22 cellular contexts compared by ENCODE assay signal in genomic region chr3:157040456-157040855, GRCh38.
DNase-seq lines count a peak whose midpoint lies in the region; ATAC-seq, FAIRE-seq and TF ChIP-seq lines count a peak whose summit lies in the region.
"Had no signal": no experiment of that assay in that cellular context is flagged by ENCODE, and none has a peak within 500 bp of the region (broad histone marks: within the 10 kb centered on the region; RNA-seq: fewer than 3 reads in every experiment).

No MANE protein-coding gene starts in this region.

- no peak for TF ChIP-seq RAD21 in GM12878 (IDR thresholded peaks at IDR 0.05; ENCODE audit: insufficient read depth, low read depth, low read length)

- intact Hi-C loops in GM12878 (cut with micrococcal nuclease; ENCODE audit: unreplicated experiment) = no loop called here

- TF ChIP-seq CTCF in HEK293 (tag by site-specific recombination; IDR thresholded peaks at IDR 0.05) = no peak
- TF ChIP-seq CTCF in GM12878 (IDR thresholded peaks at IDR 0.05 in 2 of 3, conservative IDR thresholded peaks at IDR 0.05 in 1 of 3; ENCODE audit: control insufficient read depth in 2 of 3, extremely low read depth in 1 of 3, insufficient read depth in 1 of 3, low read depth in 3 of 3, low read length in 3 of 3) = no peak
- no peak for TF ChIP-seq CTCF in endothelial cell (IDR thresholded peaks at IDR 0.05; ENCODE audit: unreplicated experiment)

- POLR2A ChIA-PET in HEK293 (lab: Yijun Ruan, JAX) = no interaction called here
- POLR2A ChIA-PET in GM12878 (lab: Charles Lee) = no interaction called here
- POLR2A ChIA-PET in activated CD4-positive, alpha-beta memory T cell treated with anti-CD3 and anti-CD28 coated beads, Interleukin-2, amount 10 ng/mL, durations not matched to agents 7 days and 5 days (lab: Charles Lee) = no interaction called here

- DNase-seq in Ammon's horn (ENCODE audit: low spot score) = peak; percentile 7
- no peak for DNase-seq in GM12878 (ENCODE audit: low read depth, low spot score)
- DNase-seq in superior temporal gyrus (ENCODE audit: extremely low spot score) = peak; percentile 34
- no peak for DNase-seq in endothelial cell (ENCODE audit: low spot score)
- DNase-seq in activated CD4-positive, alpha-beta memory T cell treated with anti-CD3 and anti-CD28 coated beads, Interleukin-2, amount 10 ng/mL, durations not matched to agents 7 days and 5 days = no peak
- DNase-seq in SIG-M5 (lab: John Stamatoyannopoulos, UW) = no peak
- DNase-seq: BE2C; CD4-positive, alpha-beta T cell; CD8-positive, alpha-beta memory T cell; DMS 273 treated with DMSO at 0.1 percent for 48 hours; DMS79; EL; GF-D8; H9; HFFc6 had no signal

- FAIRE-seq in GM12878 (lab: Jason Lieb, UNC) = no peak
- FAIRE-seq: A204.1, D721Med had no signal

- H3K9me3 Mint-ChIP-seq in endothelial cell (ENCODE audit: unreplicated experiment) = no peaks in the 10 kb centered on the region
- H3K9me3 Mint-ChIP-seq in activated CD4-positive, alpha-beta memory T cell treated with anti-CD3 and anti-CD28 coated beads, Interleukin-2, amount 10 ng/mL, durations not matched to agents 7 days and 5 days = peaks cover under 1% of the 10 kb centered on the region
- H3K9me3 Mint-ChIP-seq: CD4-positive, alpha-beta T cell; GM23338; H9; HFFc6 had no signal

- no TSS peak for BruUV-seq in GM12878 (replicated peaks; lab: Mats Ljungman, UMichigan)

- SMC1A ChIA-PET in GM12878 (lab: Charles Lee; ENCODE audit: uncharacterized antibody, unreplicated experiment) = interaction anchor here (0.8 kb wide), 1 partner anchor 10 kb away, joined by 3 read pairs; no protein-coding TSS in a partner anchor

- peaks cover 2% of the 10 kb centered on the region for H3K27me3 Mint-ChIP-seq in endothelial cell (ENCODE audit: unreplicated experiment)
- H3K27me3 Mint-ChIP-seq in activated CD4-positive, alpha-beta memory T cell treated with anti-CD3 and anti-CD28 coated beads, Interleukin-2, amount 10 ng/mL, durations not matched to agents 7 days and 5 days = peaks cover 31% of the 10 kb centered on the region

- TF ChIP-seq POLR2A in GM12878 (IDR thresholded peaks at IDR 0.05; ENCODE audit: low read depth, low read length) = no peak

- no peak overlapping the region for H3K4me2 ChIP-seq in GM12878 (ENCODE audit: control insufficient read depth, insufficient read depth)
- H3K4me2 ChIP-seq: BLaER1 treated with 17β-estradiol and CSF1 and Interleukin-3, amounts not matched to agents 10 nM and 100 nM; GM23338 had no signal

- H3K79me2 ChIP-seq in GM12878 (ENCODE audit: control insufficient read depth, insufficient read depth, low read length) = no peaks in the 10 kb centered on the region

- no peak overlapping the region for H3K27ac Mint-ChIP-seq in endothelial cell (ENCODE audit: unreplicated experiment)
- H3K27ac Mint-ChIP-seq in activated CD4-positive, alpha-beta memory T cell treated with anti-CD3 and anti-CD28 coated beads, Interleukin-2, amount 10 ng/mL, durations not matched to agents 7 days and 5 days = no peak overlapping the region
- H3K27ac Mint-ChIP-seq: CD14-positive monocyte; CD4-positive, alpha-beta T cell; GM23338; HFFc6 had no signal

- no peak for TF ChIP-seq EP300 in GM12878 (IDR thresholded peaks at IDR 0.05; ENCODE audit: borderline replicate concordance in 1 of 2, control insufficient read depth in 1 of 2, low read depth in 2 of 2, low read length in 2 of 2)

- no peak overlapping the region for H3K4me3 Mint-ChIP-seq in endothelial cell (ENCODE audit: unreplicated experiment)
- H3K4me3 Mint-ChIP-seq in activated CD4-positive, alpha-beta memory T cell treated with anti-CD3 and anti-CD28 coated beads, Interleukin-2, amount 10 ng/mL, durations not matched to agents 7 days and 5 days = no peak overlapping the region
- H3K4me3 Mint-ChIP-seq: CD14-positive monocyte; CD4-positive, alpha-beta T cell; CD8-positive, alpha-beta memory T cell; GM23338; H9; HFFc6 had no signal

- H3K9me3 ChIP-seq in HEK293 (ENCODE audit: control insufficient read depth, insufficient read depth, low read depth, low read length) (no peaks in the 10 kb centered on the region), GM12878 (replicated peaks; ENCODE audit: control insufficient read depth, insufficient read depth, low read length) (peaks cover 2% of the 10 kb centered on the region; the same call in 2 of the 3 replicates)
- H3K9me3 ChIP-seq: BE2C had no signal

- ATAC-seq in GM12878 = no peak
- ATAC-seq: GM23338, HCT116 had no signal

- 0 out of 2 replicates have a peak overlapping the region, but pooled peaks have one; percentile 2 for H2AFZ ChIP-seq in GM12878 (ENCODE audit: control insufficient read depth, low read depth, low read length)
- H2AFZ ChIP-seq: GM23338 had no signal

- H3K27ac ChIP-seq in HEK293 (ENCODE audit: extremely low read depth, low read depth, low read length) (no peak overlapping the region), GM12878 (ENCODE audit: control insufficient read depth, insufficient read depth) (no peak overlapping the region)
- H3K27ac ChIP-seq: BLaER1 treated with 17β-estradiol and CSF1 and Interleukin-3, amounts not matched to agents 10 nM and 100 nM had no signal

- RAD21 ChIA-PET in GM12878 (lab: Charles Lee; ENCODE audit: unreplicated experiment) = no interaction called here

- no peaks in the 10 kb centered on the region for H3K27me3 ChIP-seq in GM12878 (replicated peaks in 1 of 2; ENCODE audit: control insufficient read depth in 2 of 2, insufficient read depth in 2 of 2, low read length in 1 of 2)
- H3K27me3 ChIP-seq: BLaER1 treated with 17β-estradiol and CSF1 and Interleukin-3, amounts not matched to agents 10 nM and 100 nM had no signal

- in situ Hi-C loops in GM12878 (cut with MboI) = no loop called here

- H3K4me1 ChIP-seq in HEK293 (ENCODE audit: control insufficient read depth, insufficient read depth, low read length) (no peaks in the 10 kb centered on the region), GM12878 (ENCODE audit: control insufficient read depth, insufficient read depth, low read length) (no peaks in the 10 kb centered on the region)
- H3K4me1 ChIP-seq: BE2C had no signal

- no peaks in the 10 kb centered on the region for H3K36me3 ChIP-seq in HEK293 (ENCODE audit: control insufficient read depth in 2 of 2, insufficient read depth in 1 of 2, low read length in 2 of 2)
- H3K36me3 ChIP-seq in GM12878 (ENCODE audit: control insufficient read depth in 2 of 2, insufficient read depth in 2 of 2, low read length in 1 of 2) = no peaks in the 10 kb centered on the region
- H3K36me3 ChIP-seq: BE2C; BLaER1 treated with 17β-estradiol and CSF1 and Interleukin-3, amounts not matched to agents 10 nM and 100 nM had no signal

- H4K20me1 ChIP-seq in GM12878 (ENCODE audit: control insufficient read depth, insufficient read depth) = no peaks in the 10 kb centered on the region
- H4K20me1 ChIP-seq: BLaER1 treated with 17β-estradiol and CSF1 and Interleukin-3, amounts not matched to agents 10 nM and 100 nM had no signal

- H3K9ac ChIP-seq in GM12878 (ENCODE audit: control insufficient read depth, insufficient read depth, low read length) = no peak overlapping the region
- H3K9ac ChIP-seq: BLaER1 treated with 17β-estradiol and CSF1 and Interleukin-3, amounts not matched to agents 10 nM and 100 nM had no signal

- CTCF ChIA-PET in HEK293 (lab: Yijun Ruan, JAX) = interaction anchor here (0.7 kb wide), 1 partner anchor 267 kb away, joined by 4 read pairs; no protein-coding TSS in a partner anchor
- CTCF ChIA-PET in GM12878 (lab: Yijun Ruan, JAX) = no interaction called here
- CTCF ChIA-PET in activated CD4-positive, alpha-beta memory T cell treated with anti-CD3 and anti-CD28 coated beads, Interleukin-2, amount 10 ng/mL, durations not matched to agents 7 days and 5 days (lab: Charles Lee) = interaction anchor here (0.6 kb wide), 1 partner anchor 516 kb away, joined by 3 read pairs; no protein-coding TSS in a partner anchor

- no peaks in the 10 kb centered on the region for H3K36me3 Mint-ChIP-seq in endothelial cell (ENCODE audit: low read depth, unreplicated experiment)
- H3K36me3 Mint-ChIP-seq in activated CD4-positive, alpha-beta memory T cell treated with anti-CD3 and anti-CD28 coated beads, Interleukin-2, amount 10 ng/mL, durations not matched to agents 7 days and 5 days (ENCODE audit: low read depth) = no peaks in the 10 kb centered on the region
- H3K36me3 Mint-ChIP-seq: CD14-positive monocyte; CD8-positive, alpha-beta memory T cell had no signal

- H3K4me1 Mint-ChIP-seq in endothelial cell (ENCODE audit: unreplicated experiment) = no peaks in the 10 kb centered on the region
- H3K4me1 Mint-ChIP-seq in activated CD4-positive, alpha-beta memory T cell treated with anti-CD3 and anti-CD28 coated beads, Interleukin-2, amount 10 ng/mL, durations not matched to agents 7 days and 5 days = no peaks in the 10 kb centered on the region
- H3K4me1 Mint-ChIP-seq: CD14-positive monocyte; CD8-positive, alpha-beta memory T cell had no signal

- H3K4me3 ChIP-seq in HEK293 (ENCODE audit: low read depth, low read length) (no peak overlapping the region), GM12878 (no peak overlapping the region)
- H3K4me3 ChIP-seq: BLaER1 treated with 17β-estradiol and CSF1 and Interleukin-3, amounts not matched to agents 10 nM and 100 nM; GM23338 had no signal

TF ChIP-seq in HEK293, 187 proteins besides CTCF, POLR2A, EP300 and RAD21 (continues in another document):
- TF ChIP-seq ZNF791 (tag by site-specific recombination; IDR thresholded peaks at IDR 0.05) = no peak
- no peak for TF ChIP-seq ZSCAN5A (tag by site-specific recombination; IDR thresholded peaks at IDR 0.05)

TF ChIP-seq in GM12878, 131 proteins besides CTCF, POLR2A, EP300 and RAD21 (continues in another document):
- TF ChIP-seq BHLHE40 (IDR thresholded peaks at IDR 0.05; ENCODE audit: borderline replicate concordance in 1 of 2, low read depth in 2 of 2, low read length in 1 of 2) = no peak
- no peak for TF ChIP-seq CREB1 (IDR thresholded peaks at IDR 0.05; ENCODE audit: low read depth)
- no peak for TF ChIP-seq ZNF274 (IDR thresholded peaks at IDR 0.05; ENCODE audit: insufficient read depth, insufficient read length)

Comparison
In these comparisons a context has a peak if more than half of its experiments do, and no peak if none do; other contexts are left out.
1. DNase-seq: peak in Ammon's horn (single experiment) and superior temporal gyrus (single experiment); none in GM12878 (single experiment), endothelial cell (single experiment), activated CD4-positive, alpha-beta memory T cell treated with anti-CD3 and anti-CD28 coated beads, Interleukin-2, amount 10 ng/mL, durations not matched to agents 7 days and 5 days (single experiment) and SIG-M5 (single experiment).